ENCODE assay signal across 8 cellular contexts in genomic region chr2:162343492-162343823, GRCh38. TPM values are rescaled to one million over a fixed set of nuclear protein-coding genes. Genes with fewer than 3 reads are reported as not detected.
DNase-seq lines count a peak whose midpoint lies in the region; ATAC-seq and TF ChIP-seq lines count a peak whose summit lies in the region.

No MANE protein-coding gene starts in this region.

- TF ChIP-seq CTCF in left lung (IDR thresholded peaks at IDR 0.05) (no peak), tibial nerve (IDR thresholded peaks at IDR 0.05) (no peak)

- H3K4me1 Mint-ChIP-seq in activated naive CD4-positive, alpha-beta T cell treated with anti-CD3 and anti-CD28 coated beads, Interleukin-2, amount 10 ng/mL, durations not matched to agents 7 days and 5 days, result peaks cover 16% of the 10 kb centered on the region
- H3K4me1 Mint-ChIP-seq in activated T-helper 2 cell treated with anti-CD3 and anti-CD28 coated beads, Interferon-gamma antibody, Interleukin-2, Interleukin-4, amounts not matched to agents 10 μg/mL and 5 μg/mL and 100 μg/mL, durations not matched to agents 14 hours and 24 hours and 36 hours (ENCODE audit: low read depth), result peaks cover 18% of the 10 kb centered on the region

- no peak for TF ChIP-seq POLR2A in tibial nerve (IDR thresholded peaks at IDR 0.05)

- CTCF ChIA-PET in activated naive CD4-positive, alpha-beta T cell treated with anti-CD3 and anti-CD28 coated beads, Interleukin-2, amount 10 ng/mL, durations not matched to agents 7 days and 5 days (lab: Charles Lee), result interaction anchor here (1.1 to 1.3 kb wide), 3 partner anchors 9 to 122 kb away, joined by 3 to 7 read pairs (median 4); no protein-coding TSS in a partner anchor

- ATAC-seq in left lung (no peak), HG03108 (IDR thresholded peaks at IDR 0.05; ENCODE audit: unreplicated experiment) (no peak)

- intact Hi-C loops in activated T-helper 2 cell treated with anti-CD3 and anti-CD28 coated beads, Interferon-gamma antibody, Interleukin-2, Interleukin-4, amounts not matched to agents 10 μg/mL and 5 μg/mL and 100 μg/mL, durations not matched to agents 14 hours and 24 hours and 36 hours (cut with micrococcal nuclease), result no loop called here
- intact Hi-C loops in left lung (cut with DNase I), result no loop called here

- H3K27ac Mint-ChIP-seq in activated naive CD4-positive, alpha-beta T cell treated with anti-CD3 and anti-CD28 coated beads, Interleukin-2, amount 10 ng/mL, durations not matched to agents 7 days and 5 days, result peak overlapping the region; percentile 56
- peak overlapping the region; percentile 44 for H3K27ac Mint-ChIP-seq in activated T-helper 2 cell treated with anti-CD3 and anti-CD28 coated beads, Interferon-gamma antibody, Interleukin-2, Interleukin-4, amounts not matched to agents 10 μg/mL and 5 μg/mL and 100 μg/mL, durations not matched to agents 14 hours and 24 hours and 36 hours

- H3K4me3 Mint-ChIP-seq in activated naive CD4-positive, alpha-beta T cell treated with anti-CD3 and anti-CD28 coated beads, Interleukin-2, amount 10 ng/mL, durations not matched to agents 7 days and 5 days, result peak overlapping the region; percentile 76
- H3K4me3 Mint-ChIP-seq in activated T-helper 2 cell treated with anti-CD3 and anti-CD28 coated beads, Interferon-gamma antibody, Interleukin-2, Interleukin-4, amounts not matched to agents 10 μg/mL and 5 μg/mL and 100 μg/mL, durations not matched to agents 14 hours and 24 hours and 36 hours (ENCODE audit: low read depth), result peak overlapping the region; percentile 89

- H3K36me3 ChIP-seq in left lung (peaks cover 0 to 4% of the 10 kb centered on the region in 2 donors), tibial nerve (no peaks in the 10 kb centered on the region)

- H3K27ac ChIP-seq in left lung, result peak overlapping the region in 1 of 2 donors; percentile 97
- H3K27ac ChIP-seq in tibial nerve, result peak overlapping the region in 1 of 4 donors; percentile 85

- H3K36me3 Mint-ChIP-seq in activated naive CD4-positive, alpha-beta T cell treated with anti-CD3 and anti-CD28 coated beads, Interleukin-2, amount 10 ng/mL, durations not matched to agents 7 days and 5 days, result no peaks in the 10 kb centered on the region
- no peaks in the 10 kb centered on the region for H3K36me3 Mint-ChIP-seq in activated T-helper 2 cell treated with anti-CD3 and anti-CD28 coated beads, Interferon-gamma antibody, Interleukin-2, Interleukin-4, amounts not matched to agents 10 μg/mL and 5 μg/mL and 100 μg/mL, durations not matched to agents 14 hours and 24 hours and 36 hours (ENCODE audit: low read depth)

- no peaks in the 10 kb centered on the region for H3K27me3 ChIP-seq in left lung
- no peaks in the 10 kb centered on the region for H3K27me3 ChIP-seq in tibial nerve

- H3K4me3 ChIP-seq in left lung (peak overlapping the region; percentile 72 to 80), tibial nerve (peak overlapping the region; percentile 60 to 92 (median 76))

- H3K4me1 ChIP-seq in left lung, result peaks cover 0 to 48% of the 10 kb centered on the region in 2 donors
- peaks cover 0 to 32% (median 0%) of the 10 kb centered on the region in 4 donors for H3K4me1 ChIP-seq in tibial nerve

- no peaks in the 10 kb centered on the region for H3K9me3 Mint-ChIP-seq in activated naive CD4-positive, alpha-beta T cell treated with anti-CD3 and anti-CD28 coated beads, Interleukin-2, amount 10 ng/mL, durations not matched to agents 7 days and 5 days
- H3K9me3 Mint-ChIP-seq in activated T-helper 2 cell treated with anti-CD3 and anti-CD28 coated beads, Interferon-gamma antibody, Interleukin-2, Interleukin-4, amounts not matched to agents 10 μg/mL and 5 μg/mL and 100 μg/mL, durations not matched to agents 14 hours and 24 hours and 36 hours, result no peaks in the 10 kb centered on the region

- H3K9me3 ChIP-seq in left lung (no peaks in the 10 kb centered on the region), tibial nerve (no peaks in the 10 kb centered on the region)

- TF ChIP-seq EP300 in tibial nerve (IDR thresholded peaks at IDR 0.05), result no peak

- DNase-seq in activated naive CD4-positive, alpha-beta T cell treated with anti-CD3 and anti-CD28 coated beads, Interleukin-2, amount 10 ng/mL, durations not matched to agents 7 days and 5 days, result no peak
- no peak for DNase-seq in activated naive CD4-positive, alpha-beta T cell (lab: John Stamatoyannopoulos, UW)
- no peak for DNase-seq in activated T-helper 2 cell treated with anti-CD3 and anti-CD28 coated beads, Interferon-gamma antibody, Interleukin-2, Interleukin-4, amounts not matched to agents 10 μg/mL and 5 μg/mL and 100 μg/mL, durations not matched to agents 14 hours and 24 hours and 36 hours (ENCODE audit: low spot score)
- no peak for DNase-seq in left lung
- no peak for DNase-seq in tibial nerve (ENCODE audit: low spot score in 2 of 2)
- DNase-seq in pons (ENCODE audit: low spot score), result no peak
- no peak for DNase-seq in DMS79 treated with DMSO at 0.1 percent for 48 hours (lab: John Stamatoyannopoulos, UW)

- peaks cover 16% of the 10 kb centered on the region for H3K27me3 Mint-ChIP-seq in activated naive CD4-positive, alpha-beta T cell treated with anti-CD3 and anti-CD28 coated beads, Interleukin-2, amount 10 ng/mL, durations not matched to agents 7 days and 5 days
- H3K27me3 Mint-ChIP-seq in activated T-helper 2 cell treated with anti-CD3 and anti-CD28 coated beads, Interferon-gamma antibody, Interleukin-2, Interleukin-4, amounts not matched to agents 10 μg/mL and 5 μg/mL and 100 μg/mL, durations not matched to agents 14 hours and 24 hours and 36 hours (ENCODE audit: low read depth), result peaks cover 10% of the 10 kb centered on the region

- 44 to 53% methylated on average over 4 of the region's 4 CpGs for WGBS in tibial nerve, 2 donors

RNA-seq across cellular contexts. Expression of gene GCA, which starts 0.5 kb away (rescaled TPM):
- total RNA-seq in activated T-helper 2 cell treated with anti-CD3 and anti-CD28 coated beads, Interferon-gamma antibody, Interleukin-2, Interleukin-4, amounts not matched to agents 10 μg/mL and 5 μg/mL and 100 μg/mL, durations not matched to agents 14 hours and 24 hours and 36 hours, result 11.2 and 11.7 TPM in 2 replicates
- 10 to 100 TPM; 37.2 to 92.2 TPM for total RNA-seq in left lung
- total RNA-seq in tibial nerve, result 10 to 100 TPM; 13.5 to 32.2 (median 21.1) TPM

RNA-seq across cellular contexts. Expression of gene IFIH1, which starts 25.0 kb away (rescaled TPM):
- 14.5 and 16.1 TPM in 2 replicates for total RNA-seq in activated T-helper 2 cell treated with anti-CD3 and anti-CD28 coated beads, Interferon-gamma antibody, Interleukin-2, Interleukin-4, amounts not matched to agents 10 μg/mL and 5 μg/mL and 100 μg/mL, durations not matched to agents 14 hours and 24 hours and 36 hours
- total RNA-seq in left lung (10 to 100 TPM; 26.8 to 33.5 TPM), tibial nerve (10 to 100 TPM; 12.5 to 13.2 (median 12.8) TPM)
